Comparison of ENCODE assay signal across 24 cellular contexts in genomic region chr5:67963789-67964519, GRCh38.
DNase-seq lines count a peak whose midpoint lies in the region; ATAC-seq and TF ChIP-seq lines count a peak whose summit lies in the region.
"Had no signal": no experiment of that assay in that cellular context is flagged by ENCODE, and none has a peak within 500 bp of the region (broad histone marks: within the 10 kb centered on the region; RNA-seq: fewer than 3 reads in every experiment).

No MANE protein-coding gene starts in this region.

- no peaks in the 10 kb centered on the region for H4K20me1 ChIP-seq in PC-9 (ENCODE audit: insufficient read depth)

- H2AFZ ChIP-seq in PC-9 (no peak overlapping the region), parathyroid adenoma (peak overlapping the region; percentile 34)

- H3K27me3 ChIP-seq in PC-9 (ENCODE audit: insufficient read depth, low read depth) (no peaks in the 10 kb centered on the region), parathyroid adenoma (ENCODE audit: control insufficient read depth, insufficient read depth, low read length) (no peaks in the 10 kb centered on the region)
- no peaks in the 10 kb centered on the region for H3K27me3 ChIP-seq in CD4-positive, alpha-beta T cell (ENCODE audit: control insufficient read depth, insufficient read depth, low read length)
- H3K27me3 ChIP-seq: SJSA1 had no signal

- no peak overlapping the region for H3K9ac ChIP-seq in parathyroid adenoma
- H3K9ac ChIP-seq: KMS-11 had no signal

- no TSS peak for BruUV-seq in PC-9 (replicated peaks; lab: Mats Ljungman, UMichigan)

- H3K9me3 Mint-ChIP-seq in CD4-positive, alpha-beta T cell: no peaks in the 10 kb centered on the region
- H3K9me3 Mint-ChIP-seq: activated B cell treated with CpG ODN at 0.5 μM for 24 hours; activated CD4-positive, alpha-beta memory T cell treated with anti-CD3 and anti-CD28 coated beads, Interleukin-2, amount 10 ng/mL, durations not matched to agents 7 days and 5 days; activated naive CD4-positive, alpha-beta T cell treated with anti-CD3 and anti-CD28 coated beads, Interleukin-2, amount 50 U/mL, for 72 hours; activated T-cell treated with anti-CD3 and anti-CD28 coated beads, Interleukin-2, amount 50 U/mL, for 24 hours had no signal

- H3K4me2 ChIP-seq in PC-9 (peak overlapping the region; percentile 31), parathyroid adenoma (ENCODE audit: low read length) (peak overlapping the region; percentile 50)
- H3K4me2 ChIP-seq: KMS-11 had no signal

- H3K4me3 Mint-ChIP-seq in CD4-positive, alpha-beta T cell: no peak overlapping the region
- H3K4me3 Mint-ChIP-seq: activated B cell treated with CpG ODN at 0.5 μM for 24 hours; activated CD4-positive, alpha-beta memory T cell treated with anti-CD3 and anti-CD28 coated beads, Interleukin-2, amount 10 ng/mL, durations not matched to agents 7 days and 5 days; activated T-cell treated with anti-CD3 and anti-CD28 coated beads, Interleukin-2, amount 50 U/mL, for 24 hours; CD4-positive, CD25-positive, alpha-beta regulatory T cell had no signal

- H3K79me2 ChIP-seq in PC-9 (ENCODE audit: low read depth) (no peaks in the 10 kb centered on the region), parathyroid adenoma (no peaks in the 10 kb centered on the region)

- H3K27ac ChIP-seq in PC-9 (no peak overlapping the region), parathyroid adenoma (peak overlapping the region; percentile 62)
- H3K27ac ChIP-seq in CD4-positive, alpha-beta T cell (ENCODE audit: low read depth, low read length): no peak overlapping the region
- H3K27ac ChIP-seq: KMS-11, SJSA1 had no signal

- no peaks in the 10 kb centered on the region for H3K9me2 ChIP-seq in PC-9 (ENCODE audit: insufficient read depth)

- CTCF ChIA-PET in PC-9 (lab: Charles Lee): interaction anchor here (0.7 kb wide), 1 partner anchor 1371 kb away, joined by 3 read pairs; no protein-coding TSS in a partner anchor
- CTCF ChIA-PET in CD4-positive, alpha-beta T cell (lab: Charles Lee): no interaction called here

- H3K4me3 ChIP-seq in PC-9 (no peak overlapping the region), parathyroid adenoma (ENCODE audit: low read depth, low read length) (peak overlapping the region; percentile 46)
- H3K4me3 ChIP-seq: SJSA1 had no signal

- H3K27ac Mint-ChIP-seq in CD4-positive, alpha-beta T cell: no peak overlapping the region
- H3K27ac Mint-ChIP-seq: activated B cell treated with CpG ODN at 0.5 μM for 24 hours; activated CD4-positive, alpha-beta memory T cell treated with anti-CD3 and anti-CD28 coated beads, Interleukin-2, amount 10 ng/mL, durations not matched to agents 7 days and 5 days; activated naive CD4-positive, alpha-beta T cell treated with anti-CD3 and anti-CD28 coated beads, Interleukin-2, amount 50 U/mL, for 72 hours; activated T-cell treated with anti-CD3 and anti-CD28 coated beads, Interleukin-2, amount 50 U/mL, for 24 hours; CD4-positive, CD25-positive, alpha-beta regulatory T cell had no signal

- POLR2A ChIA-PET in PC-9 (lab: Charles Lee; ENCODE audit: unreplicated experiment): interaction anchor here (0.5 kb wide), 1 partner anchor 251 kb away, joined by 19 read pairs; the partner anchor contains the start of gene PIK3R1
- POLR2A ChIA-PET in CD4-positive, alpha-beta T cell (lab: Charles Lee): no interaction called here

- H3K36me3 Mint-ChIP-seq in CD4-positive, alpha-beta T cell (ENCODE audit: low read depth): no peaks in the 10 kb centered on the region
- H3K36me3 Mint-ChIP-seq: activated naive CD4-positive, alpha-beta T cell treated with anti-CD3 and anti-CD28 coated beads, Interleukin-2, amount 50 U/mL, for 72 hours; CD4-positive, CD25-positive, alpha-beta regulatory T cell had no signal

- no peaks in the 10 kb centered on the region for H3K36me3 ChIP-seq in PC-9 (ENCODE audit: low read depth)
- H3K36me3 ChIP-seq in parathyroid adenoma (ENCODE audit: control insufficient read depth, insufficient read depth, low read length): no peaks in the 10 kb centered on the region
- H3K36me3 ChIP-seq: SJSA1 had no signal

- TF ChIP-seq CTCF in PC-9 (conservative IDR thresholded peaks at IDR 0.05) (no peak), parathyroid adenoma (IDR thresholded peaks at IDR 0.05) (no peak)
- TF ChIP-seq CTCF in CD4-positive, alpha-beta T cell (IDR thresholded peaks at IDR 0.05): no peak

- H3K4me1 ChIP-seq in PC-9 (replicated peaks; ENCODE audit: insufficient read depth) (peaks cover 9% of the 10 kb centered on the region; the same call in 1 of the 2 replicates), parathyroid adenoma (peaks cover 14% of the 10 kb centered on the region)

- H3F3A ChIP-seq in PC-9 (ENCODE audit: insufficient read depth, low read depth): no peaks in the 10 kb centered on the region

- H3K27me3 Mint-ChIP-seq in CD4-positive, alpha-beta T cell: no peaks in the 10 kb centered on the region
- H3K27me3 Mint-ChIP-seq: activated CD4-positive, alpha-beta memory T cell treated with anti-CD3 and anti-CD28 coated beads, Interleukin-2, amount 10 ng/mL, durations not matched to agents 7 days and 5 days had no signal

- H3K4me1 Mint-ChIP-seq in CD4-positive, alpha-beta T cell (ENCODE audit: low read depth): no peaks in the 10 kb centered on the region
- H3K4me1 Mint-ChIP-seq: activated B cell treated with CpG ODN at 0.5 μM for 24 hours; activated CD4-positive, alpha-beta memory T cell treated with anti-CD3 and anti-CD28 coated beads, Interleukin-2, amount 10 ng/mL, durations not matched to agents 7 days and 5 days; CD4-positive, CD25-positive, alpha-beta regulatory T cell had no signal

- ATAC-seq in CD4-positive, alpha-beta T cell (ENCODE audit: poor library complexity): no peak
- no peak for ATAC-seq in HG02870 (IDR thresholded peaks at IDR 0.05; ENCODE audit: unreplicated experiment)
- ATAC-seq: activated naive CD4-positive, alpha-beta T cell treated with anti-CD3 and anti-CD28 coated beads, Interleukin-2, amount 50 U/mL, for 72 hours had no signal

- H3K9me3 ChIP-seq in PC-9 (ENCODE audit: insufficient read depth, low read depth) (no peaks in the 10 kb centered on the region), parathyroid adenoma (ENCODE audit: control insufficient read depth, low read length) (no peaks in the 10 kb centered on the region)
- no peaks in the 10 kb centered on the region for H3K9me3 ChIP-seq in CD4-positive, alpha-beta T cell (ENCODE audit: control insufficient read depth, low read length)
- H3K9me3 ChIP-seq: SJSA1 had no signal

- intact Hi-C loops in PC-9 (cut with micrococcal nuclease; ENCODE audit: unreplicated experiment): no loop called here
- intact Hi-C loops in CD4-positive, alpha-beta T cell (cut with DNase I, micrococcal nuclease): no loop called here

- DNase-seq in ELF-1 (ENCODE audit: low read depth, low spot score) (peak; percentile 26), PC-9 (peak in 1 of 2 experiments; percentile 23), iPS-NIHi11 (ENCODE audit: low spot score) (peak; percentile 33), NCI-H774 (lab: John Stamatoyannopoulos, UW) (no peak), NCI-H2081 (lab: John Stamatoyannopoulos, UW) (no peak)
- DNase-seq in CD4-positive, alpha-beta T cell: no peak
- DNase-seq: activated B cell treated with CpG ODN at 0.5 μM for 24 hours; activated CD4-positive, alpha-beta memory T cell treated with anti-CD3 and anti-CD28 coated beads, Interleukin-2, amount 10 ng/mL, durations not matched to agents 7 days and 5 days; activated T-cell treated with anti-CD3 and anti-CD28 coated beads, Interleukin-2, amount 50 U/mL, for 24 hours; CD4-positive, CD25-positive, alpha-beta regulatory T cell; HCEC 1CT; hypothalamus; kidney glomerular epithelial cell; NCI-H1092 treated with DMSO at 0.1 percent for 48 hours; NCI-H2107; NCI-H526 treated with DMSO at 0.1 percent for 48 hours; stimulated activated CD4-positive, alpha-beta T cell treated with anti-CD3 and anti-CD28 coated beads, Interleukin-12 subunit alpha, Interleukin-12 subunit beta, amount 100 ng/mL, for 4 hours; stimulated activated CD8-positive, alpha-beta memory T cell treated with anti-CD3 and anti-CD28 coated beads, Interleukin-4, amount 100 ng/mL, for 48 hours; T-helper 2 cell had no signal

Comparison
In these comparisons a context has a peak if more than half of its experiments do, and no peak if none do; other contexts are left out.
1. DNase-seq: peak in ELF-1 (single experiment) and iPS-NIHi11 (single experiment); none in NCI-H774 (single experiment), CD4-positive, alpha-beta T cell (0 of 10) and NCI-H2081 (0 of 2).